22 cellular contexts compared by ENCODE assay signal in the genomic region with DNA sequence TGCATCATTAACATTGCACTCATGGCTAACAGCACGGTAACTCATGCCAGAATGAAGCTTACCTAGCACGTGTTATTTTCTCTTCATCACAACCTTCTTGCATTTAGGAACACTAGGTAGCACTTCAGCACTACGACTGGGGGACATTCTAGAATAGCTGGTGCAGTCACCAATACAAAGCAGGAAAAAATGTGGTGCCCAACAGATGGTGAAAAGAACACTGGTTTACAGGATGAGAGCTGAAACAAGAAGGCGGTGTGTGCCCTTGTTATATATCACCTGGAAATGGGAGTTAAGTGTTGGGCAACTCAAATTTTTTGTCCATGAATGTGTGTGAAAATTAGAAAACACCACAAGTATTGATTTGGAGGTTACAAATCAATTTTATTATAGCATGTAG.
"Had no signal": no experiment of that assay in that cellular context is flagged by ENCODE, and none has a peak within 500 bp of the region (broad histone marks: within the 10 kb centered on the region; RNA-seq: fewer than 3 reads in every experiment).

No MANE protein-coding gene starts in this region.

- DNase-seq: stimulated activated CD4-positive, alpha-beta T cell treated with anti-CD3 and anti-CD28 coated beads, Interleukin-2, amount 100 ng/mL, for 48 hours; stimulated activated CD4-positive, alpha-beta T cell treated with anti-CD3 and anti-CD28 coated beads, Interleukin-4, amount 100 ng/mL, for 1 hour; stimulated activated CD4-positive, alpha-beta T cell treated with anti-CD3 and anti-CD28 coated beads, Interleukin-4, amount 100 ng/mL, for 24 hours; stimulated activated CD4-positive, alpha-beta T cell treated with anti-CD3 and anti-CD28 coated beads, Interleukin-4, amount 100 ng/mL, for 4 hours; stimulated activated CD8-positive, alpha-beta memory T cell treated with anti-CD3 and anti-CD28 coated beads, Interleukin-4, amount 100 ng/mL, for 48 hours; stimulated activated naive CD4-positive, alpha-beta T cell; stimulated activated naive CD4-positive, alpha-beta T cell treated with Interleukin-2 at 50 U/mL for 16 hours; stimulated activated naive CD8-positive, alpha-beta T cell treated with anti-CD3 and anti-CD28 coated beads, Interleukin-15, amount 100 ng/mL, for 72 hours; stimulated activated naive CD8-positive, alpha-beta T cell treated with anti-CD3 and anti-CD28 coated beads, Interleukin-15, Interleukin-2, amounts not matched to agents 100 U/mL and 50 U/mL, for 24 hours; stomach; testis; thyroid gland; tibial artery; transverse colon; trophoblast cell; upper lobe of left lung; upper lobe of right lung; uterus had no signal

- H3K4me1 Mint-ChIP-seq: stimulated activated effector memory CD8-positive, alpha-beta T cell treated with anti-CD3 and anti-CD28 coated beads, Interleukin-12 subunit alpha, Interleukin-12 subunit beta, amount 100 ng/mL, for 72 hours; stimulated activated memory B cell treated with anti-CD40 and anti-IgM and Interleukin-4, amounts not matched to agents 10 μg/mL and 1 μg/mL and 100 μg/mL, for 72 hours; stimulated activated naive CD8-positive, alpha-beta T cell treated with anti-CD3 and anti-CD28 coated beads, Interleukin-15, amount 100 ng/mL, for 72 hours had no signal

- ATAC-seq: stimulated activated effector memory CD8-positive, alpha-beta T cell treated with anti-CD3 and anti-CD28 coated beads, Interleukin-12 subunit alpha, Interleukin-12 subunit beta, amount 100 ng/mL, for 72 hours; stimulated activated memory B cell treated with anti-CD40 and anti-IgM and Interleukin-4, amounts not matched to agents 10 μg/mL and 1 μg/mL and 100 μg/mL, for 72 hours; stimulated activated naive CD8-positive, alpha-beta T cell treated with anti-CD3 and anti-CD28 coated beads, Interleukin-15, amount 100 ng/mL, for 72 hours; stimulated activated naive CD8-positive, alpha-beta T cell treated with anti-CD3 and anti-CD28 coated beads, Interleukin-15, Interleukin-2, amounts not matched to agents 100 U/mL and 50 U/mL, for 24 hours had no signal

- H3K27me3 Mint-ChIP-seq: stimulated activated memory B cell treated with anti-CD40 and anti-IgM and Interleukin-4, amounts not matched to agents 10 μg/mL and 1 μg/mL and 100 μg/mL, for 72 hours; stimulated activated naive CD8-positive, alpha-beta T cell treated with anti-CD3 and anti-CD28 coated beads, Interleukin-15, amount 100 ng/mL, for 72 hours; stimulated activated naive CD8-positive, alpha-beta T cell treated with anti-CD3 and anti-CD28 coated beads, Interleukin-15, Interleukin-2, amounts not matched to agents 100 ng/mL and 50 ng/mL, for 24 hours; type B pancreatic cell had no signal

- H3K9me3 Mint-ChIP-seq: stimulated activated effector memory CD8-positive, alpha-beta T cell treated with anti-CD3 and anti-CD28 coated beads, Interleukin-12 subunit alpha, Interleukin-12 subunit beta, amount 100 ng/mL, for 72 hours; stimulated activated memory B cell treated with anti-CD40 and anti-IgM and Interleukin-4, amounts not matched to agents 10 μg/mL and 1 μg/mL and 100 μg/mL, for 72 hours; stimulated activated naive CD8-positive, alpha-beta T cell treated with anti-CD3 and anti-CD28 coated beads, Interleukin-15, amount 100 ng/mL, for 72 hours; stimulated activated naive CD8-positive, alpha-beta T cell treated with anti-CD3 and anti-CD28 coated beads, Interleukin-15, Interleukin-2, amounts not matched to agents 100 ng/mL and 50 ng/mL, for 24 hours; type B pancreatic cell had no signal

- H3K4me3 Mint-ChIP-seq: stimulated activated effector memory CD8-positive, alpha-beta T cell treated with anti-CD3 and anti-CD28 coated beads, Interleukin-12 subunit alpha, Interleukin-12 subunit beta, amount 100 ng/mL, for 72 hours; stimulated activated memory B cell treated with anti-CD40 and anti-IgM and Interleukin-4, amounts not matched to agents 10 μg/mL and 1 μg/mL and 100 μg/mL, for 72 hours; stimulated activated naive CD8-positive, alpha-beta T cell treated with anti-CD3 and anti-CD28 coated beads, Interleukin-15, amount 100 ng/mL, for 72 hours; stimulated activated naive CD8-positive, alpha-beta T cell treated with anti-CD3 and anti-CD28 coated beads, Interleukin-15, Interleukin-2, amounts not matched to agents 100 ng/mL and 50 ng/mL, for 24 hours; type B pancreatic cell had no signal

- H3K27ac Mint-ChIP-seq: stimulated activated effector memory CD8-positive, alpha-beta T cell treated with anti-CD3 and anti-CD28 coated beads, Interleukin-12 subunit alpha, Interleukin-12 subunit beta, amount 100 ng/mL, for 72 hours; stimulated activated memory B cell treated with anti-CD40 and anti-IgM and Interleukin-4, amounts not matched to agents 10 μg/mL and 1 μg/mL and 100 μg/mL, for 72 hours; stimulated activated naive CD8-positive, alpha-beta T cell treated with anti-CD3 and anti-CD28 coated beads, Interleukin-15, Interleukin-2, amounts not matched to agents 100 ng/mL and 50 ng/mL, for 24 hours; type B pancreatic cell had no signal
